In genomic region chr2:204019572-204020501, GRCh38 we compare ENCODE assay signal across 9 cellular contexts.
DNase-seq lines count a peak whose midpoint lies in the region; ATAC-seq and TF ChIP-seq lines count a peak whose summit lies in the region.
"Had no signal": no experiment of that assay in that cellular context is flagged by ENCODE, and none has a peak within 500 bp of the region (broad histone marks: within the 10 kb centered on the region; RNA-seq: fewer than 3 reads in every experiment).

No MANE protein-coding gene starts in this region.

- TF ChIP-seq CTCF in WERI-Rb-1 (IDR thresholded peaks at IDR 0.05; ENCODE audit: low read depth, low read length) = no peak

- peaks cover 0 to 4% (median 0%) of the 10 kb centered on the region in 7 donors for H3K9me3 Mint-ChIP-seq in CD4-positive, CD25-positive, alpha-beta regulatory T cell

- no peaks in the 10 kb centered on the region for H3K27me3 Mint-ChIP-seq in CD4-positive, CD25-positive, alpha-beta regulatory T cell

- no peak overlapping the region for H3K4me3 Mint-ChIP-seq in CD4-positive, CD25-positive, alpha-beta regulatory T cell

- ATAC-seq in CD4-positive, CD25-positive, alpha-beta regulatory T cell (ENCODE audit: low read depth in 2 of 2) = peak; percentile 72 to 73
- ATAC-seq in GM21717 (IDR thresholded peaks at IDR 0.05; ENCODE audit: unreplicated experiment) (peak; percentile 83), esophagus mucosa (peak; percentile 91), HG02884 (IDR thresholded peaks at IDR 0.05; ENCODE audit: unreplicated experiment) (no peak)

- H3K4me3 ChIP-seq in CD4-positive, CD25-positive, alpha-beta regulatory T cell (ENCODE audit: low read depth, low read length) = peak overlapping the region; percentile 24
- no peak overlapping the region for H3K4me3 ChIP-seq in WERI-Rb-1 (ENCODE audit: low read depth, low read length)

- H3K36me3 ChIP-seq in CD4-positive, CD25-positive, alpha-beta regulatory T cell (ENCODE audit: control insufficient read depth, insufficient read depth, low read length) = no peaks in the 10 kb centered on the region
- H3K36me3 ChIP-seq in WERI-Rb-1 = no peaks in the 10 kb centered on the region

- H3K27ac ChIP-seq in CD4-positive, CD25-positive, alpha-beta regulatory T cell (ENCODE audit: insufficient read depth, low read length, poor library complexity, severe bottlenecking) = no peak overlapping the region
- H3K27ac ChIP-seq in WERI-Rb-1 = no peak overlapping the region

- no peaks in the 10 kb centered on the region for H3K36me3 Mint-ChIP-seq in CD4-positive, CD25-positive, alpha-beta regulatory T cell

- peak overlapping the region in 1 of 3 donors; percentile 27 for H3K27ac Mint-ChIP-seq in CD4-positive, CD25-positive, alpha-beta regulatory T cell

- no peaks in the 10 kb centered on the region for H3K27me3 ChIP-seq in CD4-positive, CD25-positive, alpha-beta regulatory T cell (ENCODE audit: control insufficient read depth, insufficient read depth, low read length)
- no peaks in the 10 kb centered on the region for H3K27me3 ChIP-seq in WERI-Rb-1 (ENCODE audit: insufficient read depth, low read depth, severe bottlenecking)

- DNase-seq in CD4-positive, CD25-positive, alpha-beta regulatory T cell = peak in 2 of 3 donors; percentile 11 to 79
- DNase-seq in SW480 (ENCODE audit: low spot score) = peak; percentile 11
- DNase-seq in dedifferentiated amniotic fluid mesenchymal stem cell (ENCODE audit: extremely low spot score) = no peak
- no peak for DNase-seq in WERI-Rb-1
- DNase-seq in NCI-H2081 (lab: John Stamatoyannopoulos, UW) = no peak
- DNase-seq: DMS79 treated with DMSO at 0.1 percent for 48 hours had no signal

- peaks cover 22 to 53% (median 44%) of the 10 kb centered on the region in 4 donors for H3K4me1 Mint-ChIP-seq in CD4-positive, CD25-positive, alpha-beta regulatory T cell

- no peaks in the 10 kb centered on the region for H3K9me3 ChIP-seq in CD4-positive, CD25-positive, alpha-beta regulatory T cell (ENCODE audit: control insufficient read depth in 2 of 2, low read length in 2 of 2)
- no peaks in the 10 kb centered on the region for H3K9me3 ChIP-seq in WERI-Rb-1 (ENCODE audit: severe bottlenecking)

- H3K4me1 ChIP-seq in CD4-positive, CD25-positive, alpha-beta regulatory T cell (ENCODE audit: control insufficient read depth, insufficient read depth, low read length, poor library complexity, severe bottlenecking) = peaks cover 20% of the 10 kb centered on the region

Comparison
In these comparisons a context has a peak if more than half of its experiments do, and no peak if none do; other contexts are left out.
1. DNase-seq: peak in CD4-positive, CD25-positive, alpha-beta regulatory T cell (2 of 3) and SW480 (single experiment); none in dedifferentiated amniotic fluid mesenchymal stem cell (single experiment), WERI-Rb-1 (single experiment) and NCI-H2081 (0 of 2).